In the genomic region with DNA sequence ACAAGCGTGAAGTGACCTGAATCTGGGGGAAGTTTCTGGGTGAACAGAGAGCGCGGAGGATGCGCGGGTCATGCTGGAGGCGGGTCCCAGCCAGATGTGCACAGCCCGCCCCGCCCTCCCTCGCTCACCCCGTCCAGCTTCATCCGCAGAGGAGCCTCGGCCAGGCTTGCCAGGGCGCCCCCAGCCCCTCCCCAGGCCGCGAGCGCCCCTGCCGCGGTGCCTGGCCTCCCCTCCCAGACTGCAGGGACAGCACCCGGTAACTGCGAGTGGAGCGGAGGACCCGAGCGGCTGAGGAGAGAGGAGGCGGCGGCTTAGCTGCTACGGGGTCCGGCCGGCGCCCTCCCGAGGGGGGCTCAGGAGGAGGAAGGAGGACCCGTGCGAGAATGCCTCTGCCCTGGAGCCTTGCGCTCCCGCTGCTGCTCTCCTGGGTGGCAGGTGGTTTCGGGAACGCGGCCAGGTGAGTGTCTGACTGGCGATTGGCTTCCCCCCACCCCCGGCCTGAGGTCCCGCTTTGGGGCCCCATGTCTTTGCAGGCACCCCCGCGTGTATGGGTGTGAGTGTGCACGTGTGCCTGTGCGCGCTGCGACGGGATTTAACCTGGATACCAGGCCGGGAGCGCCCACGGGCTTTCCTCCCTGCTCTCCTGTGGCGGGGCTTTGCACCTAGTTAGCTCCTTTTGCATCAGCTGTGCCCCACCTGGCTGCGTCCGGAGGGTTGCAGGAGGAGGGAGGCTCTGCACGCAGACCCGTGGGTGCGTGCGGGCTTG, we compare ENCODE assay signal across 9 cellular contexts. TPM values are rescaled to one million over a fixed set of nuclear protein-coding genes. Genes with fewer than 3 reads are reported as not detected.
DNase-seq lines count a peak whose midpoint lies in the region; ATAC-seq and TF ChIP-seq lines count a peak whose summit lies in the region.
"Had no signal": no experiment of that assay in that cellular context is flagged by ENCODE, and none has a peak within 500 bp of the region (broad histone marks: within the 10 kb centered on the region; RNA-seq: fewer than 3 reads in every experiment).

A gene with protein sequence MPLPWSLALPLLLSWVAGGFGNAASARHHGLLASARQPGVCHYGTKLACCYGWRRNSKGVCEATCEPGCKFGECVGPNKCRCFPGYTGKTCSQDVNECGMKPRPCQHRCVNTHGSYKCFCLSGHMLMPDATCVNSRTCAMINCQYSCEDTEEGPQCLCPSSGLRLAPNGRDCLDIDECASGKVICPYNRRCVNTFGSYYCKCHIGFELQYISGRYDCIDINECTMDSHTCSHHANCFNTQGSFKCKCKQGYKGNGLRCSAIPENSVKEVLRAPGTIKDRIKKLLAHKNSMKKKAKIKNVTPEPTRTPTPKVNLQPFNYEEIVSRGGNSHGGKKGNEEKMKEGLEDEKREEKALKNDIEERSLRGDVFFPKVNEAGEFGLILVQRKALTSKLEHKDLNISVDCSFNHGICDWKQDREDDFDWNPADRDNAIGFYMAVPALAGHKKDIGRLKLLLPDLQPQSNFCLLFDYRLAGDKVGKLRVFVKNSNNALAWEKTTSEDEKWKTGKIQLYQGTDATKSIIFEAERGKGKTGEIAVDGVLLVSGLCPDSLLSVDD (plus strand): TSS at position 123 of the 766 bp plus-strand sequence. CDS start 261 bp downstream, at position 384.

- H3K9me3 ChIP-seq in thoracic aorta, result no peaks in the 10 kb centered on the region
- H3K9me3 ChIP-seq in A673 (ENCODE audit: low read depth, low read length, poor library complexity, severe bottlenecking), result no peaks in the 10 kb centered on the region
- H3K9me3 ChIP-seq: pancreas had no signal

- intact Hi-C loops in A673 (cut with micrococcal nuclease; ENCODE audit: unreplicated experiment), result no loop called here

- H3K4me1 ChIP-seq in thoracic aorta (ENCODE audit: control insufficient read depth in 1 of 2, low read depth in 2 of 2) (no peaks in the 10 kb centered on the region), A673 (ENCODE audit: insufficient read depth, low read length, poor library complexity, severe bottlenecking) (no peaks in the 10 kb centered on the region)
- H3K4me1 ChIP-seq: pancreas had no signal

- H3K27me3 Mint-ChIP-seq in activated naive CD4-positive, alpha-beta T cell treated with anti-CD3 and anti-CD28 coated beads, Interleukin-2, amount 10 ng/mL, durations not matched to agents 7 days and 5 days, result peaks cover 24% of the 10 kb centered on the region
- peaks cover 14% of the 10 kb centered on the region for H3K27me3 Mint-ChIP-seq in activated CD8-positive, alpha-beta T cell treated with anti-CD3 and anti-CD28 coated beads, Interleukin-2, amount 10 ng/mL, durations not matched to agents 7 days and 5 days (ENCODE audit: low read depth)
- peaks cover 3 to 26% (median 12%) of the 10 kb centered on the region in 3 donors for H3K27me3 Mint-ChIP-seq in immature natural killer cell (ENCODE audit: low read depth in 3 of 3)

- H3K27ac ChIP-seq in thoracic aorta (no peak within 1 kb of the TSS), A673 (ENCODE audit: low read depth, low read length, poor library complexity, severe bottlenecking) (no peak within 1 kb of the TSS)
- H3K27ac ChIP-seq: pancreas had no signal

- peak; percentile 59 for ATAC-seq in activated CD8-positive, alpha-beta T cell treated with anti-CD3 and anti-CD28 coated beads, Interleukin-2, amount 10 ng/mL, durations not matched to agents 7 days and 5 days
- no peak for ATAC-seq in thoracic aorta (ENCODE audit: insufficient number of reproducible peaks, low FRiP score, low read depth)
- ATAC-seq: pancreas had no signal

- CTCF ChIA-PET in activated naive CD4-positive, alpha-beta T cell treated with anti-CD3 and anti-CD28 coated beads, Interleukin-2, amount 10 ng/mL, durations not matched to agents 7 days and 5 days (lab: Charles Lee), result no interaction called here
- CTCF ChIA-PET in activated CD8-positive, alpha-beta T cell treated with anti-CD3 and anti-CD28 coated beads, Interleukin-2, amount 10 ng/mL, durations not matched to agents 7 days and 5 days (lab: Charles Lee), result interaction anchor here (0.7 kb wide), 1 partner anchor 63 kb away, joined by 3 read pairs; no protein-coding TSS in a partner anchor
- CTCF ChIA-PET in A673 (lab: Charles Lee), result no interaction called here

- H3K4me3 Mint-ChIP-seq in activated naive CD4-positive, alpha-beta T cell treated with anti-CD3 and anti-CD28 coated beads, Interleukin-2, amount 10 ng/mL, durations not matched to agents 7 days and 5 days, result peak within 1 kb of the TSS; percentile 66
- peak within 1 kb of the TSS; percentile 80 for H3K4me3 Mint-ChIP-seq in activated CD8-positive, alpha-beta T cell treated with anti-CD3 and anti-CD28 coated beads, Interleukin-2, amount 10 ng/mL, durations not matched to agents 7 days and 5 days
- H3K4me3 Mint-ChIP-seq in immature natural killer cell, result peak within 1 kb of the TSS in 3 of 5 donors; percentile 20 to 44 (median 28)

- peaks cover 28% of the 10 kb centered on the region for H3K4me1 Mint-ChIP-seq in activated naive CD4-positive, alpha-beta T cell treated with anti-CD3 and anti-CD28 coated beads, Interleukin-2, amount 10 ng/mL, durations not matched to agents 7 days and 5 days
- H3K4me1 Mint-ChIP-seq in activated CD8-positive, alpha-beta T cell treated with anti-CD3 and anti-CD28 coated beads, Interleukin-2, amount 10 ng/mL, durations not matched to agents 7 days and 5 days (ENCODE audit: low read depth), result peaks cover 55% of the 10 kb centered on the region
- H3K4me1 Mint-ChIP-seq in immature natural killer cell, result no peaks in the 10 kb centered on the region

- DNase-seq in activated naive CD4-positive, alpha-beta T cell treated with anti-CD3 and anti-CD28 coated beads, Interleukin-2, amount 10 ng/mL, durations not matched to agents 7 days and 5 days, result peak; percentile 20
- no peak for DNase-seq in activated naive CD4-positive, alpha-beta T cell treated with Interleukin-2 at 50 U/mL for 16 hours
- DNase-seq in activated CD8-positive, alpha-beta T cell treated with anti-CD3 and anti-CD28 coated beads, Interleukin-2, amount 10 ng/mL, durations not matched to agents 7 days and 5 days, result peak; percentile 27
- no peak for DNase-seq in immature natural killer cell
- DNase-seq in thoracic aorta (ENCODE audit: low spot score), result no peak
- no peak for DNase-seq in MV-4-11 (lab: John Stamatoyannopoulos, UW)
- DNase-seq in hepatic stellate cell (ENCODE audit: low spot score), result no peak
- no peak for DNase-seq in A673 (ENCODE audit: low spot score)

- no peaks in the 10 kb centered on the region for H3K36me3 ChIP-seq in thoracic aorta
- H3K36me3 ChIP-seq in A673 (ENCODE audit: insufficient read depth, low read length, poor library complexity, severe bottlenecking), result no peaks in the 10 kb centered on the region
- H3K36me3 ChIP-seq: pancreas had no signal

- BruUV-seq in A673 (replicated peaks; lab: Mats Ljungman, UMichigan), result no TSS peak

- no peak within 1 kb of the TSS for H3K27ac Mint-ChIP-seq in activated naive CD4-positive, alpha-beta T cell treated with anti-CD3 and anti-CD28 coated beads, Interleukin-2, amount 10 ng/mL, durations not matched to agents 7 days and 5 days
- H3K27ac Mint-ChIP-seq in activated CD8-positive, alpha-beta T cell treated with anti-CD3 and anti-CD28 coated beads, Interleukin-2, amount 10 ng/mL, durations not matched to agents 7 days and 5 days, result peak within 1 kb of the TSS; percentile 78
- H3K27ac Mint-ChIP-seq in immature natural killer cell, result no peak within 1 kb of the TSS

- H3K36me3 Mint-ChIP-seq in activated naive CD4-positive, alpha-beta T cell treated with anti-CD3 and anti-CD28 coated beads, Interleukin-2, amount 10 ng/mL, durations not matched to agents 7 days and 5 days, result no peaks in the 10 kb centered on the region
- no peaks in the 10 kb centered on the region for H3K36me3 Mint-ChIP-seq in activated CD8-positive, alpha-beta T cell treated with anti-CD3 and anti-CD28 coated beads, Interleukin-2, amount 10 ng/mL, durations not matched to agents 7 days and 5 days (ENCODE audit: low read depth)
- no peaks in the 10 kb centered on the region for H3K36me3 Mint-ChIP-seq in immature natural killer cell

- H3K4me3 ChIP-seq in thoracic aorta (peak within 1 kb of the TSS; percentile 57), A673 (ENCODE audit: low read depth, low read length, poor library complexity, severe bottlenecking) (no peak within 1 kb of the TSS)

- TF ChIP-seq CTCF in thoracic aorta (IDR thresholded peaks at IDR 0.05) (no peak), A673 (conservative IDR thresholded peaks at IDR 0.05; ENCODE audit: low read depth, low read length) (no peak)

- POLR2A ChIA-PET in activated CD8-positive, alpha-beta T cell treated with anti-CD3 and anti-CD28 coated beads, Interleukin-2, amount 10 ng/mL, durations not matched to agents 7 days and 5 days (lab: Charles Lee), result no interaction called here
- POLR2A ChIA-PET in A673 (lab: Charles Lee; ENCODE audit: low non-redundant PET), result no interaction called here

- no peaks in the 10 kb centered on the region for H3K27me3 ChIP-seq in thoracic aorta (replicated peaks; ENCODE audit: insufficient read depth)
- H3K27me3 ChIP-seq in A673 (replicated peaks; ENCODE audit: insufficient read depth, low read depth, low read length, poor library complexity), result peaks cover 18% of the 10 kb centered on the region

- H3K9me3 Mint-ChIP-seq in activated naive CD4-positive, alpha-beta T cell treated with anti-CD3 and anti-CD28 coated beads, Interleukin-2, amount 10 ng/mL, durations not matched to agents 7 days and 5 days, result no peaks in the 10 kb centered on the region
- H3K9me3 Mint-ChIP-seq in activated CD8-positive, alpha-beta T cell treated with anti-CD3 and anti-CD28 coated beads, Interleukin-2, amount 10 ng/mL, durations not matched to agents 7 days and 5 days (ENCODE audit: insufficient read depth), result no peaks in the 10 kb centered on the region
- peaks cover 0 to 1% (median 0%) of the 10 kb centered on the region in 6 donors for H3K9me3 Mint-ChIP-seq in immature natural killer cell

RNA-seq across cellular contexts. Expression of the gene that starts here (rescaled TPM):
- 10 to 100 TPM; 14.2 to 15.6 TPM for total RNA-seq in activated CD8-positive, alpha-beta T cell treated with anti-CD3 and anti-CD28 coated beads, Interleukin-2, amount 10 ng/mL, durations not matched to agents 7 days and 5 days
- not detected for polyA plus RNA-seq in immature natural killer cell
- not detected for total RNA-seq in thoracic aorta
- total RNA-seq in A673 (2021), result not detected in 2 replicates

Comparison
In these comparisons a context has a peak if more than half of its experiments do, and no peak if none do; other contexts are left out.
1. RNA of the gene that starts here (total RNA-seq): 14.2 to 15.6 TPM in activated CD8-positive, alpha-beta T cell treated with anti-CD3 and anti-CD28 coated beads, Interleukin-2, amount 10 ng/mL, durations not matched to agents 7 days and 5 days; not detected in thoracic aorta and not detected in A673; every median in the first group is over 10 times any median in the second.
2. DNase-seq: peak in activated naive CD4-positive, alpha-beta T cell treated with anti-CD3 and anti-CD28 coated beads, Interleukin-2, amount 10 ng/mL, durations not matched to agents 7 days and 5 days (single experiment) and activated CD8-positive, alpha-beta T cell treated with anti-CD3 and anti-CD28 coated beads, Interleukin-2, amount 10 ng/mL, durations not matched to agents 7 days and 5 days (single experiment); none in activated naive CD4-positive, alpha-beta T cell treated with Interleukin-2 at 50 U/mL for 16 hours (single experiment), immature natural killer cell (0 of 3), thoracic aorta (single experiment), MV-4-11 (single experiment), hepatic stellate cell (single experiment) and A673 (single experiment).
3. H3K4me3 Mint-ChIP-seq: peak in every context shown above with its lines; median percentile 80 in activated CD8-positive, alpha-beta T cell treated with anti-CD3 and anti-CD28 coated beads, Interleukin-2, amount 10 ng/mL, durations not matched to agents 7 days and 5 days; 66 in activated naive CD4-positive, alpha-beta T cell treated with anti-CD3 and anti-CD28 coated beads, Interleukin-2, amount 10 ng/mL, durations not matched to agents 7 days and 5 days; 28 in immature natural killer cell.